In genomic region chr1:158124999-158125398, GRCh38 we compare ENCODE assay signal across 9 cellular contexts. TPM values are rescaled to one million over a fixed set of nuclear protein-coding genes. Genes with fewer than 3 reads are reported as not detected.
DNase-seq lines count a peak whose midpoint lies in the region; ATAC-seq and TF ChIP-seq lines count a peak whose summit lies in the region.
"Had no signal": no experiment of that assay in that cellular context is flagged by ENCODE, and none has a peak within 500 bp of the region (broad histone marks: within the 10 kb centered on the region; RNA-seq: fewer than 3 reads in every experiment).

No MANE protein-coding gene starts in this region.

- no peak overlapping the region for H4K5ac ChIP-seq in IMR-90 (ENCODE audit: low read depth, low read length)

- H2AK9ac ChIP-seq in IMR-90 (replicated peaks; ENCODE audit: low read depth, low read length, poor library complexity) = no peak overlapping the region

- no peaks in the 10 kb centered on the region for H3K36me3 Mint-ChIP-seq in naive thymus-derived CD8-positive, alpha-beta T cell

- peaks cover 25% of the 10 kb centered on the region for H3K27me3 ChIP-seq in IMR-90 (ENCODE audit: control insufficient read depth, insufficient read depth, low read length)

- peak; percentile 99 for TF ChIP-seq CTCF in IMR-90 (conservative IDR thresholded peaks at IDR 0.05; ENCODE audit: low read depth, low read length)
- TF ChIP-seq CTCF in OCI-LY7 (conservative IDR thresholded peaks at IDR 0.05; ENCODE audit: low read length) = peak; percentile 92

- no peak overlapping the region for H3K27ac Mint-ChIP-seq in naive thymus-derived CD8-positive, alpha-beta T cell

- H3K9me3 ChIP-seq in IMR-90 (ENCODE audit: control insufficient read depth, insufficient read depth, low read length) = no peaks in the 10 kb centered on the region
- H3K9me3 ChIP-seq in OCI-LY7 (ENCODE audit: low read length) = no peaks in the 10 kb centered on the region

- no peak overlapping the region for H3K56ac ChIP-seq in IMR-90 (ENCODE audit: extremely low read depth, insufficient read depth, low read length)

- H2BK120ac ChIP-seq in IMR-90 (ENCODE audit: low read depth, low read length) = no peak overlapping the region

- H4K20me1 ChIP-seq in IMR-90 (ENCODE audit: insufficient read depth, low read length) = no peaks in the 10 kb centered on the region
- H4K20me1 ChIP-seq in OCI-LY7 (ENCODE audit: insufficient read depth, low read length) = no peaks in the 10 kb centered on the region

- TF ChIP-seq POLR2A in IMR-90 (IDR thresholded peaks at IDR 0.05; ENCODE audit: low read depth, low read length) = 0 out of 2 replicates have a peak, but pooled peaks have one; percentile 39

- no peaks in the 10 kb centered on the region for H3K79me1 ChIP-seq in IMR-90 (ENCODE audit: low read depth in 1 of 2, low read length in 2 of 2)

- no peak overlapping the region for H4K91ac ChIP-seq in IMR-90 (ENCODE audit: insufficient read depth, low read depth, low read length)

- H4K8ac ChIP-seq in IMR-90 (ENCODE audit: low read depth in 2 of 2, low read length in 2 of 2) = no peak overlapping the region

- dilution Hi-C loops in IMR-90 (cut with HindIII; ENCODE audit: low sequenced_read_pairs, unreplicated experiment) = loop anchor here (25.0 kb wide), 1 partner anchor 163 kb away; no protein-coding TSS in a partner anchor

- no peak overlapping the region for H2BK5ac ChIP-seq in IMR-90 (ENCODE audit: low read depth, low read length, poor library complexity, severe bottlenecking)

- CTCF ChIA-PET in IMR-90 (lab: Yijun Ruan, JAX) (interaction anchor here (0.6 to 2.5 kb wide), 11 partner anchors 8 to 545 kb away, joined by 3 to 25 read pairs (median 8); no protein-coding TSS in a partner anchor), OCI-LY7 (lab: Charles Lee; ENCODE audit: unreplicated experiment) (interaction anchor here (0.8 to 1.4 kb wide), 3 partner anchors 53 to 134 kb away, joined by 3 to 8 read pairs (median 5); no protein-coding TSS in a partner anchor)

- H3K18ac ChIP-seq in IMR-90 (ENCODE audit: low read depth, low read length) = no peak overlapping the region

- H2BK20ac ChIP-seq in IMR-90 (ENCODE audit: low read depth, low read length) = no peak overlapping the region

- H3K79me2 ChIP-seq in OCI-LY7 (ENCODE audit: insufficient read depth, low read depth, low read length) = no peaks in the 10 kb centered on the region

- ATAC-seq in GM21360 (IDR thresholded peaks at IDR 0.05; ENCODE audit: unreplicated experiment) (peak; percentile 64), IMR-90 (ENCODE audit: low read depth) (peak; percentile 99), esophagus mucosa (peak; percentile 96)
- peak; percentile 89 to 94 for ATAC-seq in naive thymus-derived CD8-positive, alpha-beta T cell
- peak; percentile 87 for ATAC-seq in stimulated activated naive CD8-positive, alpha-beta T cell treated with anti-CD3 and anti-CD28 coated beads, Interleukin-15, Interleukin-2, amounts not matched to agents 100 U/mL and 50 U/mL, for 24 hours

- H3K14ac ChIP-seq in IMR-90 (replicated peaks; ENCODE audit: low read depth, low read length) = no peak overlapping the region

- intact Hi-C loops in IMR-90 (cut with micrococcal nuclease) (loop anchor here (1.0 to 10.0 kb wide), 11 partner anchors 133 to 948 kb away; no protein-coding TSS in a partner anchor), OCI-LY7 (cut with micrococcal nuclease; ENCODE audit: unreplicated experiment) (loop anchor here (1.0 to 10.0 kb wide), 3 partner anchors 133 to 750 kb away; no protein-coding TSS in a partner anchor)

- no peak overlapping the region for H3K23ac ChIP-seq in IMR-90 (ENCODE audit: low read depth, low read length)

- in situ Hi-C loops in IMR-90 (cut with MboI; ENCODE audit: low sequenced_read_pairs) = loop anchor here (5.0 to 25.0 kb wide), 2 partner anchors 163 to 763 kb away; no protein-coding TSS in a partner anchor

- H3K4me1 Mint-ChIP-seq in naive thymus-derived CD8-positive, alpha-beta T cell = peaks cover 0 to 2% (median 2%) of the 10 kb centered on the region in 4 donors

- WGBS in IMR-90 (ENCODE audit: extremely low coverage in 2 of 2, insufficient read length in 1 of 2), 2 experiments = no CpG with 5 or more reads among the region's 4 CpGs

- H2AFZ ChIP-seq in IMR-90 (replicated peaks; ENCODE audit: low read length, poor library complexity) (no peak overlapping the region), OCI-LY7 (ENCODE audit: low read length) (no peak overlapping the region)

- H2BK15ac ChIP-seq in IMR-90 (ENCODE audit: low read depth, low read length) = no peak overlapping the region

- H3K4ac ChIP-seq in IMR-90 (ENCODE audit: low read depth, low read length) = no peak overlapping the region

- TF ChIP-seq RAD21 in IMR-90 (IDR thresholded peaks at IDR 0.05; ENCODE audit: low read length) = peak; percentile 100

- H3K27ac ChIP-seq in IMR-90 (ENCODE audit: insufficient read depth, low read length) (no peak overlapping the region), OCI-LY7 (ENCODE audit: low read depth, low read length, poor library complexity, severe bottlenecking) (no peak overlapping the region)

- H3K9me2 ChIP-seq in OCI-LY7 (ENCODE audit: insufficient read depth, low read length) = no peaks in the 10 kb centered on the region

- no peak overlapping the region for H3K9ac ChIP-seq in IMR-90 (ENCODE audit: low read depth, low read length)

- no peaks in the 10 kb centered on the region for H3K4me1 ChIP-seq in IMR-90 (ENCODE audit: control insufficient read depth, insufficient read depth, low read length)
- no peaks in the 10 kb centered on the region for H3K4me1 ChIP-seq in OCI-LY7 (ENCODE audit: insufficient read depth, low read length, poor library complexity, severe bottlenecking)

- H3K36me3 ChIP-seq in IMR-90 (ENCODE audit: control insufficient read depth, insufficient read depth, low read length) (no peaks in the 10 kb centered on the region), OCI-LY7 (ENCODE audit: insufficient read depth, low read length) (no peaks in the 10 kb centered on the region)

- peak; percentile 57 for DNase-seq in COLO668 (lab: John Stamatoyannopoulos, UW; ENCODE audit: unreplicated experiment)
- peak; percentile 92 for DNase-seq in IMR-90
- DNase-seq in OCI-LY7 (ENCODE audit: low spot score) = peak; percentile 86
- DNase-seq in activated T-cell treated with anti-CD3 and anti-CD28 coated beads for 1 hour (ENCODE audit: low read depth) = peak; percentile 50
- DNase-seq in naive thymus-derived CD8-positive, alpha-beta T cell = peak; percentile 39 to 80 (median 62)
- DNase-seq in stimulated activated naive CD8-positive, alpha-beta T cell treated with anti-CD3 and anti-CD28 coated beads, Interleukin-15, Interleukin-2, amounts not matched to agents 100 U/mL and 50 U/mL, for 24 hours = peak; percentile 71

- H3K4me3 Mint-ChIP-seq in naive thymus-derived CD8-positive, alpha-beta T cell = no peak overlapping the region

- no TSS peak for BruUV-seq in IMR-90 (replicated peaks; lab: Mats Ljungman, UMichigan)
- BruUV-seq in OCI-LY7 (replicated peaks; lab: Mats Ljungman, UMichigan) = no TSS peak

- H3K4me2 ChIP-seq in IMR-90 (ENCODE audit: low read depth, low read length) = no peak overlapping the region
- H3K4me2 ChIP-seq in OCI-LY7 (ENCODE audit: low read length) = no peak overlapping the region

- H3K9me1 ChIP-seq in IMR-90 (ENCODE audit: insufficient read depth, low read length) = no peaks in the 10 kb centered on the region

- POLR2A ChIA-PET in IMR-90 (lab: Charles Lee; ENCODE audit: unreplicated experiment) (interaction anchor here (0.6 kb wide), 1 partner anchor 622 kb away, joined by 3 read pairs; no protein-coding TSS in a partner anchor), OCI-LY7 (lab: Charles Lee) (interaction anchor here (0.8 kb wide), 1 partner anchor 153 kb away, joined by 3 read pairs; no protein-coding TSS in a partner anchor)
- POLR2A ChIA-PET in naive thymus-derived CD8-positive, alpha-beta T cell (lab: Charles Lee) = interaction anchor here (0.7 kb wide), 2 partner anchors 38 to 719 kb away, joined by 3 read pairs; no protein-coding TSS in a partner anchor

- H3K4me3 ChIP-seq in IMR-90 (ENCODE audit: insufficient read depth, low read depth, low read length) = no peak overlapping the region
- no peak overlapping the region for H3K4me3 ChIP-seq in OCI-LY7 (ENCODE audit: low read depth, low read length, poor library complexity, severe bottlenecking)

- no peaks in the 10 kb centered on the region for H3K9me3 Mint-ChIP-seq in naive thymus-derived CD8-positive, alpha-beta T cell

- H3K27me3 Mint-ChIP-seq in naive thymus-derived CD8-positive, alpha-beta T cell = peaks cover 22 to 50% (median 28%) of the 10 kb centered on the region in 5 donors

- H2AK5ac ChIP-seq in IMR-90 (ENCODE audit: low read depth, low read length) = no peak overlapping the region

TF ChIP-seq in IMR-90, 13 proteins besides CTCF, POLR2A, EP300 and RAD21:
- TF ChIP-seq FOS (IDR thresholded peaks at IDR 0.05; ENCODE audit: low read depth, low read length) = no peak
- TF ChIP-seq RCOR1 (IDR thresholded peaks at IDR 0.05; ENCODE audit: insufficient replicate concordance, low read length) = no peak
- no peak for TF ChIP-seq MAFK (IDR thresholded peaks at IDR 0.05; ENCODE audit: low read depth, low read length)
- no peak for TF ChIP-seq MXI1 (IDR thresholded peaks at IDR 0.05; ENCODE audit: borderline replicate concordance, low read depth, low read length)
- TF ChIP-seq CEBPB (IDR thresholded peaks at IDR 0.05; ENCODE audit: low read depth, low read length) = no peak
- no peak for TF ChIP-seq ELK1 (IDR thresholded peaks at IDR 0.05; ENCODE audit: borderline replicate concordance, low read depth, low read length)
- TF ChIP-seq SMC3 (IDR thresholded peaks at IDR 0.05; ENCODE audit: low read depth, low read length) = peak; percentile 96

RNA-seq across cellular contexts. Expression of gene CD1D, which starts 55.7 kb away (rescaled TPM):
- total RNA-seq in IMR-90 (2012; rRNA removed) = not detected in 2 replicates
- polyA plus RNA-seq in IMR-90 (2012; rRNA removed) = not detected in 2 replicates
- not detected in 2 replicates for polyA plus RNA-seq in IMR-90 (2012; cell fraction: cytosol; rRNA removed)
- polyA plus RNA-seq in IMR-90 (2012; cell fraction: nucleus; rRNA removed; ENCODE audit: low replicate concordance) = not detected in 2 replicates
- total RNA-seq in OCI-LY7 (2014; rRNA removed; shearing (Covaris generic)) = 3.3 and 4.9 TPM in 2 replicates
- 5.7 and 5.8 TPM in 2 replicates for total RNA-seq in OCI-LY7 (2022)
- 0.44 TPM for total RNA-seq in esophagus mucosa
- total RNA-seq in naive thymus-derived CD8-positive, alpha-beta T cell = under 1 TPM; 0.16 to 0.27 TPM
- polyA plus RNA-seq in naive thymus-derived CD8-positive, alpha-beta T cell = under 1 TPM in 2 of 3 donors, not detected in 1; 0.10 to 0.15 TPM
- total RNA-seq: activated CD8-positive, alpha-beta memory T cell treated with anti-CD3 and anti-CD28 coated beads for 36 hours had no signal
